ENCODE assay signal across 16 cellular contexts in the genomic region with DNA sequence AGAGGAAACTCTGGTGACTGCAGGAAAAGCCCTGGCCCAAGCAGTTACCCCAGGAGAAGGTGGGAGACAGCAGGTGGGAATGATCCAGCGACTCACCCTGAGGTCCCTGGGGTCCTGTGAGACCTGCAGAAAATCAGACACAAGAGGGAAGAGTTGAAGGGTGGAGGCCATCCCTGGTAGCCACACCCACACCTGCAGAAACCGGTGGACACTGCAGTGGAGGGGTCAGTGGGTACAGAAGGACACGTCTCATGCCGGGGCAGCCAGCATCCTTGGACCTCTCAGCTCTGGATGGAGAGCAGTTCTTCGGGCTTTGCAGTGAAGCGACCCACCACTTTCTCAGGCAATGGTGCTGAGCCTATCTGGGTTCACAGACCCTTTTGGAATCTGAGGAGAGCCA. TPM values are rescaled to one million over a fixed set of nuclear protein-coding genes. Genes with fewer than 3 reads are reported as not detected.
DNase-seq lines count a peak whose midpoint lies in the region; ATAC-seq and TF ChIP-seq lines count a peak whose summit lies in the region.
"Had no signal": no experiment of that assay in that cellular context is flagged by ENCODE, and none has a peak within 500 bp of the region (broad histone marks: within the 10 kb centered on the region; RNA-seq: fewer than 3 reads in every experiment).

No MANE protein-coding gene starts in this region.

- H3K27ac Mint-ChIP-seq in Calu3 (ENCODE audit: unreplicated experiment), result no peak overlapping the region
- H3K27ac Mint-ChIP-seq: CD4-positive, CD25-positive, alpha-beta regulatory T cell had no signal

- H3K27me3 ChIP-seq in right atrium auricular region (no peaks in the 10 kb centered on the region), mesenchymal stem cell (ENCODE audit: control insufficient read depth in 1 of 2, insufficient read depth in 1 of 2, low read length in 2 of 2) (peaks cover 0 to 3% of the 10 kb centered on the region in 2 experiments)
- H3K27me3 ChIP-seq: BE2C had no signal

- ATAC-seq in mucosa of descending colon, result no peak
- ATAC-seq: HepG2 had no signal

- H2BK15ac ChIP-seq in mesenchymal stem cell (ENCODE audit: low read depth, poor library complexity, severe bottlenecking), result no peak overlapping the region

- H3K79me1 ChIP-seq in mesenchymal stem cell (replicated peaks; ENCODE audit: low read length, poor library complexity, severe bottlenecking), result no peaks in the 10 kb centered on the region

- H3K27me3 Mint-ChIP-seq in Calu3 (ENCODE audit: unreplicated experiment), result no peaks in the 10 kb centered on the region

- H3K9me3 ChIP-seq in right atrium auricular region, result no peaks in the 10 kb centered on the region
- no peaks in the 10 kb centered on the region for H3K9me3 ChIP-seq in mesenchymal stem cell (ENCODE audit: control insufficient read depth, low read length)
- H3K9me3 ChIP-seq in mucosa of descending colon, result no peaks in the 10 kb centered on the region
- H3K9me3 ChIP-seq: BE2C had no signal

- no peaks in the 10 kb centered on the region for H3K9me3 Mint-ChIP-seq in Calu3 (ENCODE audit: low read depth, unreplicated experiment)
- H3K9me3 Mint-ChIP-seq: CD4-positive, CD25-positive, alpha-beta regulatory T cell; CD8-positive, alpha-beta memory T cell had no signal

- no TSS peak for BruUV-seq in Calu3 (replicated peaks; lab: Mats Ljungman, UMichigan)

- no peak overlapping the region for H3K4me3 ChIP-seq in right atrium auricular region
- no peak overlapping the region for H3K4me3 ChIP-seq in mesenchymal stem cell (ENCODE audit: insufficient read depth in 1 of 2, low read depth in 1 of 2, low read length in 2 of 2)
- H3K4me3 ChIP-seq in mucosa of descending colon, result no peak overlapping the region
- H3K4me3 ChIP-seq: GM23248 had no signal

- no peak overlapping the region for H3K14ac ChIP-seq in mesenchymal stem cell (ENCODE audit: low read length in 2 of 2)

- TF ChIP-seq CTCF in right atrium auricular region (IDR thresholded peaks at IDR 0.05) (no peak), RWPE1 (conservative IDR thresholded peaks at IDR 0.05; ENCODE audit: low read depth) (no peak), Calu3 (IDR thresholded peaks at IDR 0.05; ENCODE audit: unreplicated experiment) (no peak), mucosa of descending colon (IDR thresholded peaks at IDR 0.05) (no peak)

- no peaks in the 10 kb centered on the region for H3K36me3 Mint-ChIP-seq in Calu3 (ENCODE audit: insufficient read depth, unreplicated experiment)
- H3K36me3 Mint-ChIP-seq: CD4-positive, CD25-positive, alpha-beta regulatory T cell; CD8-positive, alpha-beta memory T cell had no signal

- H3K9ac ChIP-seq in mesenchymal stem cell (ENCODE audit: low read length), result peak overlapping the region; percentile 10
- H3K9ac ChIP-seq: GM23248 had no signal

- WGBS in mesenchymal stem cell, result 90% methylated on average over 6 of the region's 6 CpGs

- intact Hi-C loops in cardiac septum (cut with DNase I), result loop anchor here (10.0 kb wide), 1 partner anchor 298 kb away; no protein-coding TSS in a partner anchor
- intact Hi-C loops in Calu3 (cut with micrococcal nuclease; ENCODE audit: unreplicated experiment), result no loop called here
- intact Hi-C loops in mucosa of descending colon (cut with DNase I, micrococcal nuclease), result no loop called here

- H3K36me3 ChIP-seq in right atrium auricular region (no peaks in the 10 kb centered on the region), mesenchymal stem cell (ENCODE audit: control insufficient read depth in 1 of 2, insufficient read depth in 2 of 2, low read depth in 1 of 2, low read length in 2 of 2) (no peaks in the 10 kb centered on the region), mucosa of descending colon (ENCODE audit: low read depth) (no peaks in the 10 kb centered on the region)
- H3K36me3 ChIP-seq: BE2C had no signal

- no peak overlapping the region for H3K4me2 ChIP-seq in mesenchymal stem cell (ENCODE audit: low read length, poor library complexity, severe bottlenecking)

- H3K18ac ChIP-seq in mesenchymal stem cell (ENCODE audit: low read depth in 1 of 2, low read length in 2 of 2), result no peak overlapping the region

- H2BK12ac ChIP-seq in mesenchymal stem cell (ENCODE audit: low read length in 2 of 2), result no peak overlapping the region

- H2BK120ac ChIP-seq in mesenchymal stem cell (ENCODE audit: low read depth, low read length), result no peak overlapping the region

- no peak overlapping the region for H4K8ac ChIP-seq in mesenchymal stem cell (ENCODE audit: low read length)

- H2BK5ac ChIP-seq in mesenchymal stem cell (ENCODE audit: low read depth, low read length, poor library complexity, severe bottlenecking), result no peak overlapping the region

- H2AK5ac ChIP-seq in mesenchymal stem cell (ENCODE audit: low read length, severe bottlenecking), result no peak overlapping the region

- no peak overlapping the region for H3K4me3 Mint-ChIP-seq in Calu3 (ENCODE audit: low read depth, unreplicated experiment)
- H3K4me3 Mint-ChIP-seq: CD4-positive, CD25-positive, alpha-beta regulatory T cell; CD8-positive, alpha-beta memory T cell had no signal

- H3K4ac ChIP-seq in mesenchymal stem cell (ENCODE audit: low read depth in 1 of 2, low read length in 2 of 2), result no peak overlapping the region

- POLR2A ChIA-PET in RWPE1 (lab: Yijun Ruan, JAX; ENCODE audit: low non-redundant PET), result no interaction called here

- H3K27ac ChIP-seq in right atrium auricular region (no peak overlapping the region), RWPE1 (peak overlapping the region; percentile 45), mesenchymal stem cell (ENCODE audit: low read length, poor library complexity, severe bottlenecking) (no peak overlapping the region)
- H3K27ac ChIP-seq: GM23248 had no signal

- peak; percentile 50 for DNase-seq in right atrium auricular region (ENCODE audit: low spot score)
- no peak for DNase-seq in cardiac septum (ENCODE audit: low spot score)
- DNase-seq in RWPE1 (ENCODE audit: low spot score), result no peak
- DNase-seq in mesenchymal stem cell, result no peak
- DNase-seq in Calu3, result no peak
- DNase-seq in mucosa of descending colon, result no peak
- DNase-seq in T-helper 9 cell, result no peak
- DNase-seq: ACHN; BE2C; C1 segment of cervical spinal cord; CD4-positive, CD25-positive, alpha-beta regulatory T cell; CD8-positive, alpha-beta memory T cell; COR-L47; GM23248; H7 had no signal

- no peak overlapping the region for H3K23ac ChIP-seq in mesenchymal stem cell (ENCODE audit: low read length in 2 of 2)

- H3K4me1 ChIP-seq in right atrium auricular region, result peaks cover 0 to 4% of the 10 kb centered on the region in 2 donors
- H3K4me1 ChIP-seq in mesenchymal stem cell (ENCODE audit: control insufficient read depth, insufficient read depth, low read depth, low read length), result no peaks in the 10 kb centered on the region
- peaks cover 25% of the 10 kb centered on the region for H3K4me1 ChIP-seq in mucosa of descending colon (ENCODE audit: low read depth)
- H3K4me1 ChIP-seq: BE2C had no signal

- no peak overlapping the region for H2AFZ ChIP-seq in mesenchymal stem cell (ENCODE audit: low read depth, low read length)
- H2AFZ ChIP-seq: GM23248 had no signal

- CTCF ChIA-PET in RWPE1 (lab: Yijun Ruan, JAX), result interaction anchor here (0.7 kb wide), 1 partner anchor 266 kb away, joined by 3 read pairs; no protein-coding TSS in a partner anchor
- CTCF ChIA-PET in Calu3 (lab: Charles Lee), result no interaction called here

- no peak overlapping the region for H4K91ac ChIP-seq in mesenchymal stem cell (ENCODE audit: low read length)

- H3K4me1 Mint-ChIP-seq in Calu3 (ENCODE audit: low read depth, unreplicated experiment), result no peaks in the 10 kb centered on the region
- H3K4me1 Mint-ChIP-seq: CD8-positive, alpha-beta memory T cell had no signal

RNA-seq across cellular contexts. Expression of a gene that starts 39.0 kb away (rescaled TPM):
- total RNA-seq in right atrium auricular region, result 1 to 10 TPM in 1 of 2 donors, under 1 TPM in 1; 0.26 to 6.2 TPM
- 0.22 TPM for total RNA-seq in cardiac septum
- 0.01 TPM for polyA plus RNA-seq in mesenchymal stem cell (2013, experiment 1 of 2)
- not detected for polyA plus RNA-seq in mesenchymal stem cell (2013, experiment 2 of 2)
- total RNA-seq in Calu3 (2022), result 0.73 and 1.0 TPM in 2 replicates
- 100 to 1,000 TPM in 2 of 3 donors, 10 to 100 TPM in 1; 95.1 to 284 (median 119) TPM for total RNA-seq in mucosa of descending colon
- total RNA-seq: CD4-positive, CD25-positive, alpha-beta regulatory T cell; CD8-positive, alpha-beta memory T cell; GM23248; HepG2 had no signal
- polyA plus RNA-seq: CD8-positive, alpha-beta memory T cell had no signal

Comparison
In these comparisons a context has a peak if more than half of its experiments do, and no peak if none do; other contexts are left out.
1. RNA of a gene that starts 39.0 kb away (total RNA-seq): 95.1 to 284 TPM in mucosa of descending colon; 0.26 to 6.2 TPM in right atrium auricular region, 0.73 to 1.0 TPM in Calu3 and 0.22 TPM in cardiac septum (single experiment); every median in the first group is over 10 times any median in the second.